Comparison of ENCODE assay signal across 8 cellular contexts in the genomic region with DNA sequence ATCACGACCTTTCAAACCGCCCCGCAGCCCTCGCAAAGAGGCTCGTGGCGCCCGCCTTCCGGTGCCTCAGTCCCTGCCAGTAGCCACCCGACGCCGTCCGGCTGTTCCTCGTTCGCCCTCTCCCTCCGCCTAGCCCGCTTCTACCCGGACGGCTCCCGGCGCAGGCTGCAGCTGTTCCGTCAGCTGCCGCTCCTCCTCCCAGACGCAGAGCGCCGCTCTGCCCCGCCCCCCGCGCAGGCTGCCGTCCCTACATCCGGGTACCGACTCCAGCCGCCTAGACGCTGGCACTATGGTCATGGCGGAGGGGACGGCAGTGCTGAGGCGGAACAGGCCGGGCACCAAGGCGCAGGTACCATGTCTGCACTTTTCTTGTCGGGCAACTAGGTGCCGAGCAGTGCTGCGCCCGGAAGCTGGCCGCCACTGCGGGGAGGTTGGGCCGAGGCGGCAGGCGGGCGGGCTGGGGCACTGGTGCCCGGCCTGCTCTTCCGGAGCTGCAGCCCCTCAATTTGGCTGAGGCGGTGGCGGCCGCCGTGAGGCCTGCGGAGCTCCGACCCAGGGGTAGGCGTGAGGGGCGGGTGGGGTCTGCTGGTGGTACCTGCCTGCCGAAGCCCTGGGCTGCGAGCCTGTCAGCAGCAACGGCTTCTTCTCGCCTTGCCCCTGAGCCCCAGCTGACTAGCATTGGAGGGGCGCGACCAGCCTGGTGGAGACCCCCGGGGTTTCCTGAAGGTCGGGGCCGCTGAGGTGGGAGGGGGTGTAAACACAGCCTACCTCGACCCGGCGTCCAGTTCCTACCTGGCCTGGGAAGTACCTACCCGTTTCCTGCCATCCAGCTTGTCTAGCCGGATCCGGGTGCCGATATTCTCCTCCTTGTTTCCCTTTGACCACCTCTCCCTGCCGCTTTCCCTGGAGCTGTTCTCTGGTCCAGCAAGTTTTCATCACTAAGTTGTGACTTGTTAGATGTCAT. TPM values are rescaled to one million over a fixed set of nuclear protein-coding genes. Genes with fewer than 3 reads are reported as not detected.
A peak's percentile ranks its signal among the peaks of the same experiment; 100 is the strongest.
DNase-seq lines count a peak whose midpoint lies in the region; ATAC-seq and TF ChIP-seq lines count a peak whose summit lies in the region.

MOB4 (plus strand) TSS at position 269 of the 964 bp plus-strand sequence; CDS start at position 290, 21 bp downstream.

- ATAC-seq in GM18499 (IDR thresholded peaks at IDR 0.05; ENCODE audit: insufficient read depth, unreplicated experiment) (peak; percentile 81), HG02943 (IDR thresholded peaks at IDR 0.05; ENCODE audit: low read depth, unreplicated experiment) (peak; percentile 95)

- H3K4me3 ChIP-seq in right atrium auricular region = peak within 1 kb of the TSS; percentile 68 to 98
- H3K4me3 ChIP-seq in uterus = peak within 1 kb of the TSS; percentile 65 to 80

- TF ChIP-seq CTCF in right atrium auricular region (IDR thresholded peaks at IDR 0.05) (peak in 1 of 2 donors; percentile 35), uterus (IDR thresholded peaks at IDR 0.05) (peak in 1 of 4 experiments; percentile 27)

- DNase-seq in NCI-H187 treated with DMSO at 0.1 percent for 48 hours (lab: John Stamatoyannopoulos, UW) (peak; percentile 20), anterior cingulate cortex (lab: John Stamatoyannopoulos, UW) (peak; percentile 71 to 97 (median 93)), right atrium auricular region (ENCODE audit: low spot score) (peak; percentile 93), pulmonary artery endothelial cell (ENCODE audit: low read depth, low spot score) (peak; percentile 74), uterus (peak; percentile 92 to 95)

- intact Hi-C loops in T-helper 2 cell treated with Interferon-gamma antibody and Interleukin-4, amounts not matched to agents 100 ng/mL and 5 ng/mL, for 36 hours (cut with micrococcal nuclease) = loop anchor here (1.0 to 10.0 kb wide), 8 partner anchors 16 to 717 kb away; partner anchors contain the start of genes BOLL, COQ10B, GTF3C3 and HSPE1
- intact Hi-C loops in uterus (cut with DNase I; ENCODE audit: low total_unique reads) = no loop called here

- H3K4me1 ChIP-seq in right atrium auricular region (peaks cover 0 to 20% of the 10 kb centered on the region in 2 donors), uterus (peaks cover 0 to 5% of the 10 kb centered on the region in 2 donors)

- H3K27me3 ChIP-seq in right atrium auricular region (no peaks in the 10 kb centered on the region), uterus (no peaks in the 10 kb centered on the region)

- no peaks in the 10 kb centered on the region for H3K36me3 ChIP-seq in right atrium auricular region
- H3K36me3 ChIP-seq in uterus = no peaks in the 10 kb centered on the region

- H3K27ac ChIP-seq in right atrium auricular region = peak within 1 kb of the TSS; percentile 95 to 98
- H3K27ac ChIP-seq in uterus = peak within 1 kb of the TSS; percentile 83 to 97

- H3K9me3 ChIP-seq in right atrium auricular region (no peaks in the 10 kb centered on the region), uterus (no peaks in the 10 kb centered on the region)

- peak; percentile 88 to 93 for TF ChIP-seq POLR2A in uterus (IDR thresholded peaks at IDR 0.05)

RNA-seq across cellular contexts. Expression of gene MOB4, which starts in this region (rescaled TPM):
- total RNA-seq in T-helper 2 cell treated with Interferon-gamma antibody and Interleukin-4, amounts not matched to agents 100 ng/mL and 5 ng/mL, for 36 hours = 17.0 and 20.9 TPM in 2 replicates
- total RNA-seq in right atrium auricular region = 10 to 100 TPM; 23.5 to 35.9 TPM
- total RNA-seq in pulmonary artery endothelial cell = 36.6 and 43.8 TPM in 2 replicates
- 10 to 100 TPM; 23.3 to 58.6 (median 43.0) TPM for total RNA-seq in uterus

Comparison
In these comparisons a context has a peak if more than half of its experiments do, and no peak if none do; other contexts are left out.
1. Peak in every context shown above with its lines: DNase-seq, ATAC-seq, H3K4me3 ChIP-seq and H3K27ac ChIP-seq.
2. DNase-seq: peak in every context shown above with its lines; median percentile 94 in uterus; 93 in anterior cingulate cortex; 93 in right atrium auricular region; 74 in pulmonary artery endothelial cell; 20 in NCI-H187 treated with DMSO at 0.1 percent for 48 hours.